1 cellular context compared by ENCODE assay signal in genomic region chr20:3781153-3781910, GRCh38.
A peak's percentile ranks its signal among the peaks of the same experiment; 100 is the strongest.
TF ChIP-seq lines count a peak whose summit lies in the region.

Gene SPEF1, minus strand, starts transcription at chr20:3781448. Its CDS starts 161 bp downstream, at chr20:3781287.

TF ChIP-seq in K562, 482 proteins besides CTCF, POLR2A, EP300 and RAD21 (continues in another document):
- TF ChIP-seq AFF1 (IDR thresholded peaks at IDR 0.05; ENCODE audit: low read depth in 1 of 2, partially characterized antibody in 2 of 2), result peak in 1 of 2 experiments; percentile 92
- TF ChIP-seq ZFX (CRISPR knock-in tag; IDR thresholded peaks at IDR 0.05), result peak; percentile 33; the same call in 1 of the 2 replicates
- peak; percentile 82; the same call in 1 of the 2 replicates for TF ChIP-seq ETS1 (conservative IDR thresholded peaks at IDR 0.05; ENCODE audit: control insufficient read depth, low read depth, low read length)
- TF ChIP-seq MXI1 (IDR thresholded peaks at IDR 0.05; ENCODE audit: low read depth, low read length), result peak; percentile 69; the same call in 1 of the 2 replicates
- 0 out of 2 replicates have a peak, but pooled peaks have one; percentile 27 for TF ChIP-seq JUN (IDR thresholded peaks at IDR 0.05; ENCODE audit: borderline replicate concordance, low read depth, low read length)
- no peak for TF ChIP-seq JUN (CRISPR knock-in tag; IDR thresholded peaks at IDR 0.05; ENCODE audit: borderline replicate concordance)
- TF ChIP-seq FOXJ3 (CRISPR knock-in tag; IDR thresholded peaks at IDR 0.05), result peak; percentile 76
- peak; percentile 37; the same call in 1 of the 2 replicates for TF ChIP-seq SP1 (CRISPR knock-in tag; IDR thresholded peaks at IDR 0.05)
- TF ChIP-seq ZNF449 (CRISPR knock-in tag; IDR thresholded peaks at IDR 0.05), result no peak
- TF ChIP-seq SAFB (IDR thresholded peaks at IDR 0.05; ENCODE audit: borderline replicate concordance, low read depth, low read length), result no peak
- TF ChIP-seq MNT (conservative IDR thresholded peaks at IDR 0.05), result peak in 1 of 2 experiments; percentile 62; a peak in 1 of 4 replicates
- TF ChIP-seq NKRF (IDR thresholded peaks at IDR 0.05; ENCODE audit: borderline replicate concordance), result peak; percentile 95
- no peak for TF ChIP-seq KLF1 (tag; IDR thresholded peaks at IDR 0.05)
- TF ChIP-seq ZNF143 (CRISPR knock-in tag; IDR thresholded peaks at IDR 0.05), result peak; percentile 91
- peak; percentile 99 for TF ChIP-seq SAP30 (IDR thresholded peaks at IDR 0.05; ENCODE audit: borderline replicate concordance, insufficient read depth, low read depth, low read length, poor library complexity, severe bottlenecking)
- TF ChIP-seq ILF3 (IDR thresholded peaks at IDR 0.05; ENCODE audit: borderline replicate concordance), result no peak
- TF ChIP-seq YY1 (IDR thresholded peaks at IDR 0.05; ENCODE audit: borderline replicate concordance in 1 of 3, control insufficient read depth in 1 of 3, extremely low read depth in 1 of 3, insufficient read depth in 3 of 3, insufficient read length in 1 of 3, insufficient replicate concordance in 2 of 3, low read depth in 1 of 3, low read length in 2 of 3), result peak; percentile 88 to 99 (median 93)
- peak; percentile 27; the same call in 1 of the 2 replicates for TF ChIP-seq GABPB1 (CRISPR knock-in tag; IDR thresholded peaks at IDR 0.05)
- TF ChIP-seq ZBTB33 (CRISPR knock-in tag; IDR thresholded peaks at IDR 0.05), result 0 out of 2 replicates have a peak, but pooled peaks have one; percentile 33
- 0 out of 2 replicates have a peak, but pooled peaks have one; percentile 20 for TF ChIP-seq FOXP4 (CRISPR knock-in tag; IDR thresholded peaks at IDR 0.05; ENCODE audit: borderline replicate concordance)
- TF ChIP-seq SIN3A (IDR thresholded peaks at IDR 0.05; ENCODE audit: borderline replicate concordance in 2 of 2, control insufficient read depth in 1 of 2, low read depth in 2 of 2, low read length in 2 of 2), result peak; percentile 96 to 99
- TF ChIP-seq ATF7 (IDR thresholded peaks at IDR 0.05), result 0 out of 2 replicates have a peak, but pooled peaks have one; percentile 26
- no peak for TF ChIP-seq GTF2E2 (tag; IDR thresholded peaks at IDR 0.05)
- peak; percentile 52 for TF ChIP-seq KDM5B (IDR thresholded peaks at IDR 0.05; ENCODE audit: insufficient replicate concordance, low read depth, low read length)
- TF ChIP-seq POLR2AphosphoS2 (IDR thresholded peaks at IDR 0.05; ENCODE audit: low read length), result 0 out of 2 replicates have a peak, but pooled peaks have one; percentile 64
- 0 out of 2 replicates have a peak, but pooled peaks have one; percentile 48 for TF ChIP-seq BMI1 (IDR thresholded peaks at IDR 0.05; ENCODE audit: low read length)
- peak; percentile 99 for TF ChIP-seq TFAP4 (CRISPR knock-in tag; IDR thresholded peaks at IDR 0.05; ENCODE audit: borderline replicate concordance)
- peak in 1 of 2 experiments; percentile 37; a peak in 1 of 4 replicates for TF ChIP-seq RCOR1 (IDR thresholded peaks at IDR 0.05; ENCODE audit: borderline replicate concordance in 1 of 2, low read depth in 2 of 2, low read length in 2 of 2)
- peak in 1 of 2 experiments; percentile 95; a peak in 2 of 4 replicates for TF ChIP-seq HDAC1 (IDR thresholded peaks at IDR 0.05)
- peak; percentile 72 for TF ChIP-seq MXD1 (CRISPR knock-in tag; IDR thresholded peaks at IDR 0.05; ENCODE audit: borderline replicate concordance, poor library complexity, severe bottlenecking)
- peak; percentile 93 for TF ChIP-seq HCFC1 (IDR thresholded peaks at IDR 0.05; ENCODE audit: low read depth, low read length)
- TF ChIP-seq MBD2 (IDR thresholded peaks at IDR 0.05; ENCODE audit: borderline replicate concordance, low read depth), result 0 out of 2 replicates have a peak, but pooled peaks have one; percentile 48
- no peak for TF ChIP-seq ZBED1 (IDR thresholded peaks at IDR 0.05)
- no peak for TF ChIP-seq CCAR2 (IDR thresholded peaks at IDR 0.05; ENCODE audit: low read depth, low read length)
